ENCODE assay signal across 9 cellular contexts in genomic region chr7:17779381-17779780, GRCh38.
"Had no signal": no experiment of that assay in that cellular context is flagged by ENCODE, and none has a peak within 500 bp of the region (broad histone marks: within the 10 kb centered on the region; RNA-seq: fewer than 3 reads in every experiment).

No MANE protein-coding gene starts in this region.

- H3K27ac Mint-ChIP-seq: GM23338, HFFc6 had no signal

- H3K9me3 Mint-ChIP-seq: GM23338, H9, HFFc6 had no signal

- H3K4me1 Mint-ChIP-seq: GM23338, H9 had no signal

- H3K4me3 Mint-ChIP-seq: GM23338, H9, HFFc6 had no signal

- FAIRE-seq: H1 had no signal

- ATAC-seq: GM23338, HCT116 had no signal

- H3K36me3 ChIP-seq: HAP-1 had no signal

- H3K4me3 ChIP-seq: GM23248, GM23338, HAP-1 had no signal

- DNase-seq: GM23248, GOT3, H9, HCEC 1CT, HFFc6 had no signal
